In the genomic region with DNA sequence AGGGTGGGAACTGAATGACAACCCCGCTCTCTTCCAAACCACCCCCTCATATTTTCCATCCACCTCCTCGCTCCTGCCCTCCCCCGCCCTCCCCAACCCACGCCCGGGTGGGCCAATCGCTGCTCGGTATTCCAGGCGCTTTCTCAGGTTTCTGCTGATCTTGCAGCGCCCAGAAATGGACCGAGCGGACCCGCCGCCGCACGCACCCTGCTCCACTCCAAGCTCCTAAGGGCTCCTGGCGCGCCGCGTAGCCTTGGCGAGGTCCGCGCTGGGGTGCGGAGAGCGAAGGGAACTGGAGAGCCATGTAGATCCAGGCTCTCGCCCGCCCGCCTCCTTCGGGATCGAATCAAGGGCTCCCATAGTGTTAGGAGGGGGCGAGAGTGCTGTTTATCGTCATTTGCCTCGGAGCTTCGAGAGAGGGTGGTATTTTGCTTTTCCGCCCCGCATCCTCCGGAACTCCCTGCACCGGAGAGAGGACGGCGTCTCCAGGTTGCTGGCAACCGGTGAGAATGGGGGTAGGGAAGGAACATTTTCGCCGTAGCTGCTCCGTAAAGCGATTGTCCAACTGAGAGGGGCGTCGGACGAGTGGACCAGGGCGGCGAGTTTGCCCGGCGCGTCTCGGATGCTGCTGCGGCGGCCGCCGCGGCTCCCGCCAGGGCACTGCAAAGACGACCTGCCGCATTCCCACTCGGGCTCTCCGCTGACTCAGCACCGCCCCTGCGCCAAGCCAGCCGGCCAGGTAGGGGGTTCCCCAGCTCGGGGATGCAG, we compare ENCODE assay signal across 1 cellular context.
TF ChIP-seq lines count a peak whose summit lies in the region.

A gene (plus strand): TSS at position 172 of the 768 bp plus-strand sequence. CDS start 1,474 bp downstream, outside the sequence.

TF ChIP-seq in GM12878, 131 proteins besides CTCF, POLR2A, EP300 and RAD21 (continued from another document):
- no peak for TF ChIP-seq MTA2 (IDR thresholded peaks at IDR 0.05; ENCODE audit: low read depth)
- no peak for TF ChIP-seq SMAD5 (IDR thresholded peaks at IDR 0.05; ENCODE audit: low read depth)
- no peak for TF ChIP-seq SMARCA5 (IDR thresholded peaks at IDR 0.05)
- no peak for TF ChIP-seq IRF4 (IDR thresholded peaks at IDR 0.05; ENCODE audit: low read depth, low read length)
- TF ChIP-seq HDAC2 (IDR thresholded peaks at IDR 0.05), result no peak
- TF ChIP-seq FOXM1 (IDR thresholded peaks at IDR 0.05; ENCODE audit: low read depth, low read length), result no peak
- no peak for TF ChIP-seq SP1 (IDR thresholded peaks at IDR 0.05; ENCODE audit: low read depth, low read length)
- TF ChIP-seq TCF7 (IDR thresholded peaks at IDR 0.05; ENCODE audit: borderline replicate concordance), result no peak
- no peak for TF ChIP-seq TBL1XR1 (IDR thresholded peaks at IDR 0.05; ENCODE audit: low read depth, low read length)
- no peak for TF ChIP-seq MEF2A (IDR thresholded peaks at IDR 0.05; ENCODE audit: insufficient read depth, low read depth, low read length)
- TF ChIP-seq NR2C2 (IDR thresholded peaks at IDR 0.05; ENCODE audit: borderline replicate concordance, control insufficient read depth, insufficient read length, low read depth), result no peak
- TF ChIP-seq MXI1 (IDR thresholded peaks at IDR 0.05; ENCODE audit: low read depth, low read length), result no peak
- TF ChIP-seq SMC3 (IDR thresholded peaks at IDR 0.05; ENCODE audit: borderline replicate concordance, low read length), result no peak
- TF ChIP-seq SUZ12 (IDR thresholded peaks at IDR 0.05; ENCODE audit: unreplicated experiment), result no peak
- no peak for TF ChIP-seq SREBF1 (IDR thresholded peaks at IDR 0.05; ENCODE audit: low read length)
- TF ChIP-seq SIN3A (IDR thresholded peaks at IDR 0.05; ENCODE audit: low read depth, low read length), result no peak
- no peak for TF ChIP-seq NRF1 (conservative IDR thresholded peaks at IDR 0.05; ENCODE audit: low read depth, low read length)
- no peak for TF ChIP-seq ZBED1 (IDR thresholded peaks at IDR 0.05; ENCODE audit: borderline replicate concordance)
- TF ChIP-seq JUNB (IDR thresholded peaks at IDR 0.05), result no peak
